ENCODE assay signal across 23 cellular contexts in genomic region chr14:88154321-88154720, GRCh38.
A peak's percentile ranks its signal among the peaks of the same experiment; 100 is the strongest.
DNase-seq lines count a peak whose midpoint lies in the region; ATAC-seq and TF ChIP-seq lines count a peak whose summit lies in the region.
"Had no signal": no experiment of that assay in that cellular context is flagged by ENCODE, and none has a peak within 500 bp of the region (broad histone marks: within the 10 kb centered on the region; RNA-seq: fewer than 3 reads in every experiment).

No MANE protein-coding gene starts in this region.

- peaks cover 13% of the 10 kb centered on the region for H3K27me3 Mint-ChIP-seq in type B pancreatic cell
- peaks cover 1 to 9% of the 10 kb centered on the region in 2 donors for H3K27me3 Mint-ChIP-seq in T-cell
- H3K27me3 Mint-ChIP-seq in Calu3 (ENCODE audit: unreplicated experiment) = peaks cover 22% of the 10 kb centered on the region
- H3K27me3 Mint-ChIP-seq: CD4-positive, alpha-beta T cell had no signal

- H3K4me1 Mint-ChIP-seq in type B pancreatic cell (ENCODE audit: unreplicated experiment) (no peaks in the 10 kb centered on the region), T-cell (no peaks in the 10 kb centered on the region), Calu3 (ENCODE audit: low read depth, unreplicated experiment) (no peaks in the 10 kb centered on the region)
- H3K4me1 Mint-ChIP-seq: CD14-positive monocyte had no signal

- H3K27ac ChIP-seq in esophagus muscularis mucosa (replicated peaks in 1 of 4) = no peak overlapping the region
- H3K27ac ChIP-seq: BLaER1 had no signal

- H3K27me3 ChIP-seq in esophagus muscularis mucosa = peaks cover 0 to 5% (median 0%) of the 10 kb centered on the region in 4 donors
- H3K27me3 ChIP-seq: BLaER1 had no signal

- intact Hi-C loops in esophagus muscularis mucosa (cut with DNase I) (no loop called here), Calu3 (cut with micrococcal nuclease; ENCODE audit: unreplicated experiment) (no loop called here)

- no peaks in the 10 kb centered on the region for H3K4me1 ChIP-seq in esophagus muscularis mucosa
- H3K4me1 ChIP-seq: BE2C, BLaER1, Caco-2 had no signal

- no peak for TF ChIP-seq POLR2A in esophagus muscularis mucosa (IDR thresholded peaks at IDR 0.05; ENCODE audit: low read depth)

- no peak overlapping the region for H3K4me3 ChIP-seq in Jurkat, Clone E6-1 (ENCODE audit: low read length)
- no peak overlapping the region for H3K4me3 ChIP-seq in esophagus muscularis mucosa
- H3K4me3 ChIP-seq: BLaER1, GM12878 had no signal

- CTCF ChIA-PET in T-cell (lab: Charles Lee) = no interaction called here
- CTCF ChIA-PET in Calu3 (lab: Charles Lee) = no interaction called here

- H3K36me3 ChIP-seq in esophagus muscularis mucosa = no peaks in the 10 kb centered on the region
- H3K36me3 ChIP-seq: BE2C, BLaER1 had no signal

- no peak for ATAC-seq in T-cell (replicated peaks in 1 of 4)
- ATAC-seq: CD8-positive, alpha-beta T cell; GM12878 had no signal

- no peaks in the 10 kb centered on the region for H3K9me3 ChIP-seq in esophagus muscularis mucosa
- H3K9me3 ChIP-seq: BE2C, BLaER1, Caco-2 had no signal

- H3K9me3 Mint-ChIP-seq in type B pancreatic cell = no peaks in the 10 kb centered on the region
- H3K9me3 Mint-ChIP-seq in T-cell = no peaks in the 10 kb centered on the region
- H3K9me3 Mint-ChIP-seq in Calu3 (ENCODE audit: low read depth, unreplicated experiment) = no peaks in the 10 kb centered on the region
- H3K9me3 Mint-ChIP-seq: CD4-positive, alpha-beta T cell; CD8-positive, alpha-beta T cell had no signal

- no peaks in the 10 kb centered on the region for H3K36me3 Mint-ChIP-seq in type B pancreatic cell
- H3K36me3 Mint-ChIP-seq in T-cell = no peaks in the 10 kb centered on the region
- no peaks in the 10 kb centered on the region for H3K36me3 Mint-ChIP-seq in Calu3 (ENCODE audit: insufficient read depth, unreplicated experiment)
- H3K36me3 Mint-ChIP-seq: CD14-positive monocyte; CD8-positive, alpha-beta T cell had no signal

- POLR2A ChIA-PET in T-cell (lab: Charles Lee) = no interaction called here

- H3K27ac Mint-ChIP-seq in type B pancreatic cell (no peak overlapping the region), T-cell (no peak overlapping the region), Calu3 (ENCODE audit: unreplicated experiment) (no peak overlapping the region)
- H3K27ac Mint-ChIP-seq: CD14-positive monocyte; CD4-positive, alpha-beta T cell; CD8-positive, alpha-beta T cell had no signal

- no peak for TF ChIP-seq EP300 in esophagus muscularis mucosa (IDR thresholded peaks at IDR 0.05)

- TF ChIP-seq CTCF in esophagus muscularis mucosa (IDR thresholded peaks at IDR 0.05) (no peak), type B pancreatic cell (conservative IDR thresholded peaks at IDR 0.05) (no peak), Calu3 (IDR thresholded peaks at IDR 0.05; ENCODE audit: unreplicated experiment) (no peak)

- H3K4me3 Mint-ChIP-seq in type B pancreatic cell (no peak overlapping the region), T-cell (no peak overlapping the region), Calu3 (ENCODE audit: low read depth, unreplicated experiment) (no peak overlapping the region)
- H3K4me3 Mint-ChIP-seq: CD14-positive monocyte; CD4-positive, alpha-beta T cell; CD8-positive, alpha-beta T cell had no signal

- 86% methylated on average over 4 of the region's 4 CpGs for WGBS in esophagus muscularis mucosa

- BruUV-seq in Calu3 (replicated peaks; lab: Mats Ljungman, UMichigan) = no TSS peak

- peak; percentile 7 for DNase-seq in Jurkat, Clone E6-1 (ENCODE audit: low read depth, low spot score)
- peak; percentile 86 for DNase-seq in esophagus muscularis mucosa (ENCODE audit: extremely low spot score)
- DNase-seq in type B pancreatic cell (ENCODE audit: extremely low spot score, unreplicated experiment) = peak; percentile 31
- no peak for DNase-seq in GM19240 (ENCODE audit: insufficient read length, low spot score)
- DNase-seq in T-cell = no peak
- no peak for DNase-seq in Calu3
- DNase-seq: 8988T; ACHN; BE2C; C1 segment of cervical spinal cord; Caco-2; CD4-positive, alpha-beta T cell; CD8-positive, alpha-beta T cell; DMS 273 treated with DMSO at 0.1 percent for 48 hours; DMS153; DMS53; DMS79; DND-41; EL; GDM1 had no signal

Comparison
In these comparisons a context has a peak if more than half of its experiments do, and no peak if none do; other contexts are left out.
1. DNase-seq: peak in Jurkat, Clone E6-1 (single experiment), esophagus muscularis mucosa (single experiment) and type B pancreatic cell (single experiment); none in GM19240 (single experiment), T-cell (0 of 34) and Calu3 (single experiment).